In the genomic region with DNA sequence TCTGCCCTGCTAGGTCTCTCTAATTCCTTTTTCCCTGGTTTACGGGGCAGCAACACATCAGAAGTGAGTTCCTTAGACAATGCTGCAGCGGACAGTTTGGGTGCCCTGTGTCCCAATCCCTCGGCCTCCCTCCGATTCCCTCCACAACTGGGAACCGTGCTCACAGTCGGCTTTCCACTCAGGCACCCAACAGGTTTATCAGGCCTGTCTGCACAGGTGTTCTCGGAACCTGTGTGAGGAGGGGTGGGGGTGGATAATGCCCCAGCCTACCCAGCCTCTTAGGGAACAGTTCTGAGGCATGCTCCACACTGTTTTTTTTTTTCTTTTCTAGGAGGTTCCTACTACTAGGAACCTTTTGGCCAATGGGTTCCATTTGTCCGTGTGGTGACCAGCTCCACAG, we compare ENCODE assay signal across 24 cellular contexts.
"Had no signal": no experiment of that assay in that cellular context is flagged by ENCODE, and none has a peak within 500 bp of the region (broad histone marks: within the 10 kb centered on the region; RNA-seq: fewer than 3 reads in every experiment).

No MANE protein-coding gene starts in this region.

- H3K36me3 Mint-ChIP-seq: stimulated activated effector memory CD8-positive, alpha-beta T cell treated with anti-CD3 and anti-CD28 coated beads, Interleukin-12 subunit alpha, Interleukin-12 subunit beta, amount 100 ng/mL, for 72 hours had no signal

- H3K4me3 ChIP-seq: gastrocnemius medialis, lung, mucosa of descending colon, psoas muscle, sigmoid colon, stomach, tibial artery had no signal

- DNase-seq: effector memory CD8-positive, alpha-beta T cell; erythroblast; foreskin fibroblast; gastrocnemius medialis; head of caudate nucleus; kidney; mesenchymal stem cell; mucosa of descending colon; naive B cell; psoas muscle; right cardiac atrium; sigmoid colon; stimulated activated CD4-positive, alpha-beta T cell treated with anti-CD3 and anti-CD28 coated beads, Interleukin-2, amount 100 ng/mL, for 24 hours; stimulated activated CD4-positive, alpha-beta T cell treated with anti-CD3 and anti-CD28 coated beads, Interleukin-4, amount 100 ng/mL, for 24 hours; stimulated activated naive CD4-positive, alpha-beta T cell treated with Interleukin-2 at 50 U/mL for 16 hours; stomach; tibial artery had no signal

- H3K4me1 Mint-ChIP-seq: mesothelial cell of epicardium; neural crest cell; stimulated activated effector memory CD8-positive, alpha-beta T cell treated with anti-CD3 and anti-CD28 coated beads, Interleukin-12 subunit alpha, Interleukin-12 subunit beta, amount 100 ng/mL, for 72 hours had no signal

- H3K27me3 ChIP-seq: gastrocnemius medialis, sigmoid colon, stomach, tibial artery had no signal

- H3K4me1 ChIP-seq: sigmoid colon, stomach had no signal

- H3K27ac Mint-ChIP-seq: effector memory CD8-positive, alpha-beta T cell; mesothelial cell of epicardium; natural killer cell treated with Interleukin-12 subunit alpha and Interleukin-12 subunit beta and Interleukin-15 and Interleukin-18, amount 100 ng/mL, for 72 hours; stimulated activated effector memory CD8-positive, alpha-beta T cell treated with anti-CD3 and anti-CD28 coated beads, Interleukin-12 subunit alpha, Interleukin-12 subunit beta, amount 100 ng/mL, for 72 hours; type B pancreatic cell had no signal

- H3K27ac ChIP-seq: coronary artery, gastrocnemius medialis, psoas muscle, sigmoid colon, stomach, tibial artery had no signal

- H3K27me3 Mint-ChIP-seq: effector memory CD8-positive, alpha-beta T cell; naive B cell; natural killer cell treated with Interleukin-12 subunit alpha and Interleukin-12 subunit beta and Interleukin-15 and Interleukin-18, amount 100 ng/mL, for 72 hours; type B pancreatic cell had no signal

- H3K4me3 Mint-ChIP-seq: effector memory CD8-positive, alpha-beta T cell; mesothelial cell of epicardium; natural killer cell treated with Interleukin-12 subunit alpha and Interleukin-12 subunit beta and Interleukin-15 and Interleukin-18, amount 100 ng/mL, for 72 hours; neural crest cell; stimulated activated effector memory CD8-positive, alpha-beta T cell treated with anti-CD3 and anti-CD28 coated beads, Interleukin-12 subunit alpha, Interleukin-12 subunit beta, amount 100 ng/mL, for 72 hours; type B pancreatic cell had no signal

- H3K9me3 ChIP-seq: gastrocnemius medialis had no signal
